In genomic region chr13:109281017-109281416, GRCh38 we compare ENCODE assay signal across 25 cellular contexts.
"Had no signal": no experiment of that assay in that cellular context is flagged by ENCODE, and none has a peak within 500 bp of the region (broad histone marks: within the 10 kb centered on the region; RNA-seq: fewer than 3 reads in every experiment).

No MANE protein-coding gene starts in this region.

- H3K4me3 ChIP-seq: coronary artery, mucosa of descending colon, pancreas, sigmoid colon, suprapubic skin, transverse colon, upper lobe of right lung, uterus had no signal

- H3K4me1 ChIP-seq: pancreas, sigmoid colon, suprapubic skin, transverse colon, upper lobe of right lung, uterus had no signal

- DNase-seq: dermis blood vessel endothelial cell; effector memory CD4-positive, alpha-beta T cell; erythroblast; head of caudate nucleus; immature natural killer cell; islet precursor cell; kidney glomerular epithelial cell; mesenchymal stem cell; mucosa of descending colon; naive B cell; pancreas; sigmoid colon; small intestine; stimulated activated CD4-positive, alpha-beta T cell treated with anti-CD3 and anti-CD28 coated beads, Interleukin-15, amount 100 ng/mL, for 24 hours; stimulated activated CD4-positive, alpha-beta T cell treated with anti-CD3 and anti-CD28 coated beads, Interleukin-4, amount 100 ng/mL, for 1 hour; stimulated activated CD8-positive, alpha-beta memory T cell treated with anti-CD3 and anti-CD28 coated beads, Interleukin-4, amount 100 ng/mL, for 48 hours; stimulated activated naive CD4-positive, alpha-beta T cell; stimulated activated naive CD8-positive, alpha-beta T cell treated with anti-CD3 and anti-CD28 coated beads, Interleukin-15, amount 100 ng/mL, for 72 hours; transverse colon; upper lobe of right lung; uterus had no signal

- H3K9me3 ChIP-seq: mucosa of descending colon, neutrophil, pancreas, sigmoid colon, suprapubic skin, transverse colon, upper lobe of right lung, uterus had no signal

- H3K27me3 ChIP-seq: neutrophil, pancreas, sigmoid colon, suprapubic skin, transverse colon, upper lobe of right lung, uterus had no signal

- H3K27ac ChIP-seq: coronary artery, neutrophil, pancreas, sigmoid colon, suprapubic skin, transverse colon, upper lobe of right lung, uterus had no signal

- H3K36me3 ChIP-seq: neutrophil, pancreas, sigmoid colon, suprapubic skin, transverse colon, upper lobe of right lung, uterus had no signal

- ATAC-seq: mucosa of descending colon; natural killer cell treated with Interleukin-12 subunit alpha and Interleukin-12 subunit beta and Interleukin-15 and Interleukin-18, amount 100 ng/mL, for 72 hours; stimulated activated naive CD8-positive, alpha-beta T cell treated with anti-CD3 and anti-CD28 coated beads, Interleukin-15, amount 100 ng/mL, for 72 hours; upper lobe of right lung had no signal
